Comparison of ENCODE assay signal across 8 cellular contexts in the genomic region with DNA sequence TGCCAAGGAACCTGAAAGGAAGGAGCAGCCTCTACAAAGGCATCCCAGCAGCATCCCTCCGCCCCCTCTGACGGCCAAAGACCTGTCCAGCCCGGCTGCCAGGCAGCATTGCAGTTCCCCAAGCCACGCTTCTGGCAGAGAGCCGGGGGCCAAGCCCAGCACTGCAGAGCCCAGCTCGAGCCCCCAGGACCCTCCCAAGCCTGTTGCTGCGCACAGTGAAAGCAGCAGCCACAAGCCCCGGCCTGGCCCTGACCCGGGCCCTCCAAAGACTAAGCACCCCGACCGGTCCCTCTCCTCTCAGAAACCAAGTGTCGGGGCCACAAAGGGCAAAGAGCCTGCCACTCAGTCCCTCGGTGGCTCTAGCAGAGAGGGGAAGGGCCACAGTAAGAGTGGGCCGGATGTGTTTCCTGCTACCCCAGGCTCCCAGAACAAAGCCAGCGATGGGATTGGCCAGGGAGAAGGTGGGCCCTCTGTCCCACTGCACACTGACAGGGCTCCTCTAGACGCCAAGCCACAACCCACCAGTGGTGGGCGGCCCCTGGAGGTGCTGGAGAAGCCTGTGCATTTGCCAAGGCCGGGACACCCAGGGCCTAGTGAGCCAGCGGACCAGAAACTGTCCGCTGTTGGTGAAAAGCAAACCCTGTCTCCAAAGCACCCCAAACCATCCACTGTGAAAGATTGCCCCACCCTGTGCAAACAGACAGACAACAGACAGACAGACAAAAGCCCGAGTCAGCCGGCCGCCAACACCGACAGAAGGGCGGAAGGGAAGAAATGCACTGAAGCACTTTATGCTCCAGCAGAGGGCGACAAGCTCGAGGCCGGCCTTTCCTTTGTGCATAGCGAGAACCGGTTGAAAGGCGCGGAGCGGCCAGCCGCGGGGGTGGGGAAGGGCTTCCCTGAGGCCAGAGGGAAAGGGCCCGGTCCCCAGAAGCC. TPM values are rescaled to one million over a fixed set of nuclear protein-coding genes. Genes with fewer than 3 reads are reported as not detected.
DNase-seq lines count a peak whose midpoint lies in the region; ATAC-seq and TF ChIP-seq lines count a peak whose summit lies in the region.

No MANE protein-coding gene starts in this region.

- POLR2A ChIA-PET in OCI-LY7 (lab: Charles Lee) = interaction anchor here (0.7 to 5.4 kb wide), 3 partner anchors 10 to 41 kb away, joined by 3 to 48 read pairs (median 3); no protein-coding TSS in a partner anchor

- DNase-seq in OCI-LY7 (ENCODE audit: low spot score) = peak; percentile 89
- DNase-seq in activated naive CD4-positive, alpha-beta T cell treated with Interleukin-2 at 50 U/mL for 16 hours = peak; percentile 83
- peak; percentile 81 for DNase-seq in globus pallidus (ENCODE audit: low spot score)
- DNase-seq in osteoblast (ENCODE audit: insufficient read length, low spot score, missing footprints) = peak; percentile 97
- peak; percentile 87 for DNase-seq in superior temporal gyrus (ENCODE audit: extremely low spot score)
- no peak for DNase-seq in NCI-H1694 treated with DMSO at 0.1 percent for 48 hours (lab: John Stamatoyannopoulos, UW)

- intact Hi-C loops in OCI-LY7 (cut with micrococcal nuclease; ENCODE audit: unreplicated experiment) = loop anchor here (1.0 kb wide), 1 partner anchor 44 kb away; no protein-coding TSS in a partner anchor

- no peaks in the 10 kb centered on the region for H3K27me3 ChIP-seq in osteoblast (ENCODE audit: insufficient read depth, low read length)

- peak; percentile 90 for ATAC-seq in HG02852 (IDR thresholded peaks at IDR 0.05; ENCODE audit: unreplicated experiment)

- BruUV-seq in OCI-LY7 (replicated peaks; lab: Mats Ljungman, UMichigan) = no TSS peak

- H3K4me1 ChIP-seq in OCI-LY7 (ENCODE audit: insufficient read depth, low read length, poor library complexity, severe bottlenecking) (peaks cover 17% of the 10 kb centered on the region), osteoblast (ENCODE audit: insufficient read depth, low read length) (peaks cover 15% of the 10 kb centered on the region)

- CTCF ChIA-PET in OCI-LY7 (lab: Charles Lee; ENCODE audit: unreplicated experiment) = interaction anchor here (0.9 to 1.2 kb wide), 2 partner anchors 41 to 43 kb away, joined by 3 to 4 read pairs; no protein-coding TSS in a partner anchor

- TF ChIP-seq CTCF in GM12875 (IDR thresholded peaks at IDR 0.05; ENCODE audit: borderline replicate concordance, insufficient read depth, low read depth, low read length) = peak; percentile 79
- peak; percentile 84 for TF ChIP-seq CTCF in OCI-LY7 (conservative IDR thresholded peaks at IDR 0.05; ENCODE audit: low read length)
- TF ChIP-seq CTCF in osteoblast (IDR thresholded peaks at IDR 0.05; ENCODE audit: extremely low read depth, low read depth, low read length) = peak; percentile 82

- H3K27ac ChIP-seq in OCI-LY7 (ENCODE audit: low read depth, low read length, poor library complexity, severe bottlenecking) (peak overlapping the region; percentile 50), osteoblast (ENCODE audit: low read depth, low read length) (peak overlapping the region; percentile 50)

- H3K4me2 ChIP-seq in OCI-LY7 (ENCODE audit: low read length) (peak overlapping the region; percentile 66), osteoblast (ENCODE audit: insufficient read depth, low read length) (peak overlapping the region; percentile 78)

- no peaks in the 10 kb centered on the region for H3K79me2 ChIP-seq in OCI-LY7 (ENCODE audit: insufficient read depth, low read depth, low read length)
- H3K79me2 ChIP-seq in osteoblast (ENCODE audit: insufficient read depth, low read length) = no peaks in the 10 kb centered on the region

- H2AFZ ChIP-seq in OCI-LY7 (ENCODE audit: low read length) = peak overlapping the region; percentile 97
- H2AFZ ChIP-seq in osteoblast (ENCODE audit: low read length) = peak overlapping the region; percentile 95

- H3K36me3 ChIP-seq in OCI-LY7 (ENCODE audit: insufficient read depth, low read length) (no peaks in the 10 kb centered on the region), osteoblast (ENCODE audit: insufficient read depth, low read length) (no peaks in the 10 kb centered on the region)

- no peaks in the 10 kb centered on the region for H3K9me2 ChIP-seq in OCI-LY7 (ENCODE audit: insufficient read depth, low read length)

- peak overlapping the region; percentile 46 for H3K4me3 ChIP-seq in GM12875 (ENCODE audit: low read depth, low read length)
- peak overlapping the region; percentile 28 for H3K4me3 ChIP-seq in OCI-LY7 (ENCODE audit: low read depth, low read length, poor library complexity, severe bottlenecking)
- peak overlapping the region; percentile 56 for H3K4me3 ChIP-seq in osteoblast (ENCODE audit: insufficient read depth, low read length)

- no peaks in the 10 kb centered on the region for H3K9me3 ChIP-seq in OCI-LY7 (ENCODE audit: low read length)
- H3K9me3 ChIP-seq in osteoblast (ENCODE audit: low read depth, low read length) = no peaks in the 10 kb centered on the region

- H4K20me1 ChIP-seq in OCI-LY7 (ENCODE audit: insufficient read depth, low read length) = no peaks in the 10 kb centered on the region
- H4K20me1 ChIP-seq in osteoblast (ENCODE audit: insufficient read depth, low read length) = no peaks in the 10 kb centered on the region

RNA-seq across cellular contexts. Expression of a gene that starts 30.8 kb away (rescaled TPM):
- 11.1 and 14.4 TPM in 2 replicates for total RNA-seq in OCI-LY7 (2014; rRNA removed; shearing (Covaris generic))
- total RNA-seq in OCI-LY7 (2022) = 14.7 and 15.7 TPM in 2 replicates
- not detected in 2 replicates for total RNA-seq in osteoblast

Comparison
In these comparisons a context has a peak if more than half of its experiments do, and no peak if none do; other contexts are left out.
1. RNA of a gene that starts 30.8 kb away (total RNA-seq): 11.1 to 15.7 TPM in OCI-LY7; not detected in osteoblast; every median in the first group is over 10 times any median in the second.
2. Peak in every context shown above with its lines, with median percentiles within 50 percentile points of each other: H3K4me3 ChIP-seq and CTCF ChIP-seq.